1 cellular context compared by ENCODE assay signal in genomic region chr1:202010042-202011015, GRCh38.
TF ChIP-seq lines count a peak whose summit lies in the region.

ELF3 (plus strand) TSS chr1:202010587; CDS start chr1:202011137, 550 bp downstream.

TF ChIP-seq in HepG2, 621 proteins besides CTCF, POLR2A, EP300 and RAD21 (continued from another document):
- peak; percentile 61; the same call in 1 of the 2 replicates for TF ChIP-seq ZNF503 (CRISPR knock-in tag; IDR thresholded peaks at IDR 0.05)
- TF ChIP-seq ZNF264 (CRISPR knock-in tag; IDR thresholded peaks at IDR 0.05) = 0 out of 2 replicates have a peak, but pooled peaks have one; percentile 53
- peak; percentile 33; the same call in 1 of the 2 replicates for TF ChIP-seq ZBTB26 (CRISPR knock-in tag; IDR thresholded peaks at IDR 0.05; ENCODE audit: borderline replicate concordance)
- 0 out of 2 replicates have a peak, but pooled peaks have one; percentile 6 for TF ChIP-seq TFDP2 (CRISPR knock-in tag; IDR thresholded peaks at IDR 0.05)
- peak; percentile 44; the same call in 1 of the 2 replicates for TF ChIP-seq DZIP1 (CRISPR knock-in tag; IDR thresholded peaks at IDR 0.05)
- peak; percentile 80; the same call in 1 of the 2 replicates for TF ChIP-seq ERF (CRISPR knock-in tag; IDR thresholded peaks at IDR 0.05)
- TF ChIP-seq GZF1 (CRISPR knock-in tag; IDR thresholded peaks at IDR 0.05) = no peak
- peak; percentile 85 for TF ChIP-seq GFI1 (CRISPR knock-in tag; IDR thresholded peaks at IDR 0.05; ENCODE audit: borderline replicate concordance)
- TF ChIP-seq ZNF207 (IDR thresholded peaks at IDR 0.05; ENCODE audit: borderline replicate concordance) = no peak
- no peak for TF ChIP-seq MIER3 (CRISPR knock-in tag; IDR thresholded peaks at IDR 0.05; ENCODE audit: borderline replicate concordance)
- no peak for TF ChIP-seq ATRX (CRISPR knock-in tag; IDR thresholded peaks at IDR 0.05; ENCODE audit: borderline replicate concordance)
- peak; percentile 100 for TF ChIP-seq DRAP1 (CRISPR knock-in tag; IDR thresholded peaks at IDR 0.05)
- no peak for TF ChIP-seq CREB1 (IDR thresholded peaks at IDR 0.05)
- 0 out of 2 replicates have a peak, but pooled peaks have one; percentile 30 for TF ChIP-seq CREB1 (CRISPR knock-in tag; IDR thresholded peaks at IDR 0.05)
- peak in 1 of 2 experiments; percentile 82; a peak in 1 of 4 replicates for TF ChIP-seq REST (IDR thresholded peaks at IDR 0.05; ENCODE audit: borderline replicate concordance in 1 of 2, low read depth in 1 of 2, low read length in 2 of 2)
- no peak for TF ChIP-seq ZC3H13 (CRISPR knock-in tag; IDR thresholded peaks at IDR 0.05)
- peak; percentile 74 for TF ChIP-seq ZNF263 (CRISPR knock-in tag; IDR thresholded peaks at IDR 0.05)
- TF ChIP-seq CBX1 (IDR thresholded peaks at IDR 0.05; ENCODE audit: low read depth) = peak; percentile 39
